In the genomic region with DNA sequence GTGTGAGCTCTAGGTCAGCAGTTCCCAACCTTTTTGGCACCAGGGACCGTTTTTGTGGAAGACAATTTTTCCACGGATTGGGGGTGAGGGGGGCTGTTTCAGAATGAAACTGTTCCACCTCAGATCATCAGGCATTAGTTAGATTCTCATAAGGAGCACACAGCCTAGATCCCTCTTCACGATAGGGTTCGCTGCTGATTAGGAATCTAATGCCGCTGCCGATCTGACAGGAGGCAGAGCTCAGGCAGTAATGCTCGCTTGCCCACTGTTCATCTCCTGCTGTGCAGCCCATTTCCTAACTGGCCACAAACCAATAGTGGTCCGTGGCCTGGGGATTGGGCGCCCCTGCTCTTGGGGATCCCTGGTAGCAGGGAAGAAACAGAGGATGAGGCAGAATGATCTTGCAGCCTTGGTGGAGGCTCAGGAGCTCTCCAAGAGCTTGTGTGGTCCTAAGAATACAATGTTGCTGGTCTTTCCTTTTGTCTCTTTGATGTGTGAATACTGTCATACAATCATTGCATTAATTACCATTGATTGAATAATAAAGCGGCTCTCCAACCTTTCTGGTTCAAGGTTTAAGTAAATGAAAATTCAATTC, we compare ENCODE assay signal across 23 cellular contexts.
DNase-seq lines count a peak whose midpoint lies in the region; ATAC-seq and TF ChIP-seq lines count a peak whose summit lies in the region.
"Had no signal": no experiment of that assay in that cellular context is flagged by ENCODE, and none has a peak within 500 bp of the region (broad histone marks: within the 10 kb centered on the region; RNA-seq: fewer than 3 reads in every experiment).

No MANE protein-coding gene starts in this region.

- H3K4me1 Mint-ChIP-seq in CD14-positive monocyte (peaks cover 43% of the 10 kb centered on the region), endodermal cell (peaks cover 48% of the 10 kb centered on the region)
- H3K4me1 Mint-ChIP-seq: activated B cell treated with CpG ODN at 0.5 μM for 24 hours had no signal

- peaks cover 17 to 21% of the 10 kb centered on the region in 2 donors for H3K36me3 Mint-ChIP-seq in CD14-positive monocyte
- H3K36me3 Mint-ChIP-seq in endodermal cell (ENCODE audit: low read depth), result peaks cover 16% of the 10 kb centered on the region

- H3K27me3 Mint-ChIP-seq in CD14-positive monocyte (ENCODE audit: low read depth in 3 of 3), result no peaks in the 10 kb centered on the region
- no peaks in the 10 kb centered on the region for H3K27me3 Mint-ChIP-seq in endodermal cell (ENCODE audit: insufficient read depth)
- H3K27me3 Mint-ChIP-seq: activated B cell treated with CpG ODN at 0.5 μM for 24 hours; effector memory CD8-positive, alpha-beta T cell; stimulated activated naive CD8-positive, alpha-beta T cell treated with anti-CD3 and anti-CD28 coated beads, Interleukin-15, amount 100 ng/mL, for 72 hours had no signal

- H3K27ac ChIP-seq in endodermal cell (ENCODE audit: low read depth, low read length) (no peak overlapping the region), osteoblast (ENCODE audit: low read depth, low read length) (peak overlapping the region; percentile 61)
- H3K27ac ChIP-seq: HL-60, prostate gland, thyroid gland had no signal

- H3K4me1 ChIP-seq in endodermal cell (ENCODE audit: control insufficient read depth, insufficient read depth, low read length), result peaks cover 11% of the 10 kb centered on the region
- peaks cover 40% of the 10 kb centered on the region for H3K4me1 ChIP-seq in osteoblast (ENCODE audit: insufficient read depth, low read length)

- 84 to 100% methylated on average over 3 to 10 of the region's 10 CpGs for WGBS in endodermal cell (ENCODE audit: insufficient coverage in 1 of 2, insufficient read length in 1 of 2), 2 experiments

- H3K9me3 ChIP-seq in endodermal cell (ENCODE audit: control insufficient read depth, low read length) (no peaks in the 10 kb centered on the region), osteoblast (ENCODE audit: low read depth, low read length) (no peaks in the 10 kb centered on the region)
- H3K9me3 ChIP-seq: prostate gland, thyroid gland had no signal

- peaks cover 93% of the 10 kb centered on the region for H3K79me2 ChIP-seq in osteoblast (ENCODE audit: insufficient read depth, low read length)

- H3K27me3 ChIP-seq in endodermal cell (ENCODE audit: control insufficient read depth, insufficient read depth, low read length, poor library complexity, severe bottlenecking) (no peaks in the 10 kb centered on the region), osteoblast (ENCODE audit: insufficient read depth, low read length) (no peaks in the 10 kb centered on the region)
- H3K27me3 ChIP-seq: thyroid gland had no signal

- 0 out of 2 replicates have a peak, but pooled peaks have one; percentile 1 for TF ChIP-seq RAD21 in Ishikawa (IDR thresholded peaks at IDR 0.05; ENCODE audit: low read depth)

- DNase-seq in CD14-positive monocyte (ENCODE audit: low spot score) (no peak), endodermal cell (peak; percentile 49), osteoblast (ENCODE audit: insufficient read length, low spot score, missing footprints) (no peak), middle frontal gyrus (ENCODE audit: extremely low spot score, low spot score) (no peak), NCI-H2196 treated with DMSO at 0.1 percent for 48 hours (lab: John Stamatoyannopoulos, UW; ENCODE audit: unreplicated experiment) (no peak)
- no peak for DNase-seq in stimulated activated naive CD8-positive, alpha-beta T cell treated with anti-CD3 and anti-CD28 coated beads, Interleukin-15, Interleukin-2, amounts not matched to agents 100 U/mL and 50 U/mL, for 24 hours
- DNase-seq: activated B cell treated with CpG ODN at 0.5 μM for 24 hours; activated naive CD4-positive, alpha-beta T cell treated with anti-CD3 and anti-CD28 coated beads, Interleukin-2, amount 50 U/mL, for 16 hours; amygdala; cortex of kidney; DMS79; effector memory CD8-positive, alpha-beta T cell; GF-D8; Kasumi-1; NCI-H1436 treated with DMSO at 0.1 percent for 48 hours; NCI-H510A treated with DMSO at 0.1 percent for 48 hours; SHP77 treated with DMSO at 0.1 percent for 48 hours; stimulated activated naive CD8-positive, alpha-beta T cell treated with anti-CD3 and anti-CD28 coated beads, Interleukin-15, amount 100 ng/mL, for 72 hours; thyroid gland had no signal

- H3K9me3 Mint-ChIP-seq in CD14-positive monocyte (no peaks in the 10 kb centered on the region), endodermal cell (no peaks in the 10 kb centered on the region)
- H3K9me3 Mint-ChIP-seq: activated B cell treated with CpG ODN at 0.5 μM for 24 hours; effector memory CD8-positive, alpha-beta T cell had no signal

- H3K4me3 Mint-ChIP-seq in CD14-positive monocyte, result no peak overlapping the region
- no peak overlapping the region for H3K4me3 Mint-ChIP-seq in endodermal cell
- H3K4me3 Mint-ChIP-seq: activated B cell treated with CpG ODN at 0.5 μM for 24 hours; effector memory CD8-positive, alpha-beta T cell; stimulated activated naive CD8-positive, alpha-beta T cell treated with anti-CD3 and anti-CD28 coated beads, Interleukin-15, amount 100 ng/mL, for 72 hours had no signal

- TF ChIP-seq EP300 in Ishikawa (IDR thresholded peaks at IDR 0.05; ENCODE audit: borderline replicate concordance), result no peak

- H3K27ac Mint-ChIP-seq in CD14-positive monocyte (peak overlapping the region in 6 of 7 donors; percentile 6 to 79 (median 46)), endodermal cell (no peak overlapping the region)
- H3K27ac Mint-ChIP-seq: activated B cell treated with CpG ODN at 0.5 μM for 24 hours; effector memory CD8-positive, alpha-beta T cell had no signal

- H3K9ac ChIP-seq in endodermal cell (ENCODE audit: extremely low read depth, low read length, poor library complexity, severe bottlenecking), result no peak overlapping the region

- H3K4me2 ChIP-seq in osteoblast (ENCODE audit: insufficient read depth, low read length), result no peak overlapping the region

- H4K20me1 ChIP-seq in osteoblast (ENCODE audit: insufficient read depth, low read length), result peaks cover 22% of the 10 kb centered on the region

- no peak for ATAC-seq in stimulated activated naive CD8-positive, alpha-beta T cell treated with anti-CD3 and anti-CD28 coated beads, Interleukin-15, Interleukin-2, amounts not matched to agents 100 U/mL and 50 U/mL, for 24 hours
- ATAC-seq: effector memory CD8-positive, alpha-beta T cell; HCT116; stimulated activated naive CD8-positive, alpha-beta T cell treated with anti-CD3 and anti-CD28 coated beads, Interleukin-15, amount 100 ng/mL, for 72 hours had no signal

- no peak overlapping the region for H3K4me3 ChIP-seq in endodermal cell (ENCODE audit: low read length)
- H3K4me3 ChIP-seq in osteoblast (ENCODE audit: insufficient read depth, low read length), result no peak overlapping the region
- H3K4me3 ChIP-seq: prostate gland, thyroid gland had no signal

- H2AFZ ChIP-seq in osteoblast (ENCODE audit: low read length), result no peak overlapping the region

- intact Hi-C loops in CD14-positive monocyte (cut with micrococcal nuclease), result no loop called here

- TF ChIP-seq CTCF in CD14-positive monocyte (IDR thresholded peaks at IDR 0.05) (no peak), endodermal cell (conservative IDR thresholded peaks at IDR 0.05) (no peak), osteoblast (IDR thresholded peaks at IDR 0.05; ENCODE audit: extremely low read depth, low read depth, low read length) (no peak)

- H3K36me3 ChIP-seq in endodermal cell (ENCODE audit: control insufficient read depth, insufficient read depth, low read length) (peaks cover 15% of the 10 kb centered on the region), osteoblast (ENCODE audit: insufficient read depth, low read length) (peaks cover 28% of the 10 kb centered on the region)
- H3K36me3 ChIP-seq: prostate gland had no signal

TF ChIP-seq in Ishikawa, 13 proteins besides CTCF, POLR2A, EP300 and RAD21:
- no peak for TF ChIP-seq CREB1 (IDR thresholded peaks at IDR 0.05; ENCODE audit: low read depth)
- TF ChIP-seq TEAD4 (IDR thresholded peaks at IDR 0.05), result peak; percentile 34; the same call in 1 of the 2 replicates
- TF ChIP-seq EGR1 (IDR thresholded peaks at IDR 0.05), result no peak
- TF ChIP-seq, protein P1, sequence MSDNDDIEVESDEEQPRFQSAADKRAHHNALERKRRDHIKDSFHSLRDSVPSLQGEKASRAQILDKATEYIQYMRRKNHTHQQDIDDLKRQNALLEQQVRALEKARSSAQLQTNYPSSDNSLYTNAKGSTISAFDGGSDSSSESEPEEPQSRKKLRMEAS (IDR thresholded peaks at IDR 0.05), result no peak
- peak; percentile 33; the same call in 1 of the 2 replicates for TF ChIP-seq NFIC (IDR thresholded peaks at IDR 0.05)
- TF ChIP-seq, protein P2, sequence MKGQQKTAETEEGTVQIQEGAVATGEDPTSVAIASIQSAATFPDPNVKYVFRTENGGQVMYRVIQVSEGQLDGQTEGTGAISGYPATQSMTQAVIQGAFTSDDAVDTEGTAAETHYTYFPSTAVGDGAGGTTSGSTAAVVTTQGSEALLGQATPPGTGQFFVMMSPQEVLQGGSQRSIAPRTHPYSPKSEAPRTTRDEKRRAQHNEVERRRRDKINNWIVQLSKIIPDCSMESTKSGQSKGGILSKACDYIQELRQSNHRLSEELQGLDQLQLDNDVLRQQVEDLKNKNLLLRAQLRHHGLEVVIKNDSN (IDR thresholded peaks at IDR 0.05), result 0 out of 2 replicates have a peak, but pooled peaks have one; percentile 3
